11 cellular contexts compared by ENCODE assay signal in genomic region chr10:77602231-77602912, GRCh38. TPM values are rescaled to one million over a fixed set of nuclear protein-coding genes. Genes with fewer than 3 reads are reported as not detected.
DNase-seq lines count a peak whose midpoint lies in the region; ATAC-seq and TF ChIP-seq lines count a peak whose summit lies in the region.
"Had no signal": no experiment of that assay in that cellular context is flagged by ENCODE, and none has a peak within 500 bp of the region (broad histone marks: within the 10 kb centered on the region; RNA-seq: fewer than 3 reads in every experiment).

No MANE protein-coding gene starts in this region.

- no peaks in the 10 kb centered on the region for H3K27me3 ChIP-seq in Karpas-422 (ENCODE audit: low read length)
- no peaks in the 10 kb centered on the region for H3K27me3 ChIP-seq in neutrophil
- H3K27me3 ChIP-seq: body of pancreas had no signal

- H3K9me2 ChIP-seq in Karpas-422 (replicated peaks; ENCODE audit: insufficient read depth, low read length), result no peaks in the 10 kb centered on the region

- H3K4me2 ChIP-seq in Karpas-422 (ENCODE audit: low read depth, low read length, poor library complexity, severe bottlenecking), result peak overlapping the region; percentile 59

- no peaks in the 10 kb centered on the region for H4K20me1 ChIP-seq in Karpas-422 (ENCODE audit: insufficient read depth, low read depth, low read length)

- H3K36me3 ChIP-seq in Karpas-422 (ENCODE audit: insufficient read depth, low read length) (no peaks in the 10 kb centered on the region), neutrophil (no peaks in the 10 kb centered on the region)

- H3K27ac ChIP-seq in Karpas-422 (ENCODE audit: low read length), result peak overlapping the region; percentile 53; the same call in 1 of the 2 replicates
- peak overlapping the region; percentile 78 for H3K27ac ChIP-seq in neutrophil
- H3K27ac ChIP-seq: skin epidermis had no signal

- peak; percentile 26 for TF ChIP-seq CTCF in AG09319 (IDR thresholded peaks at IDR 0.05; ENCODE audit: low read depth, low read length)
- peak; percentile 29 for TF ChIP-seq CTCF in choroid plexus epithelial cell (conservative IDR thresholded peaks at IDR 0.05; ENCODE audit: low read depth, low read length)
- TF ChIP-seq CTCF in neutrophil (IDR thresholded peaks at IDR 0.05), result no peak

- H3K4me3 ChIP-seq in Karpas-422 (ENCODE audit: low read length) (peak overlapping the region; percentile 45; the same call in 1 of the 2 replicates), choroid plexus epithelial cell (ENCODE audit: low read depth, low read length) (no peak overlapping the region), neutrophil (ENCODE audit: low read depth in 1 of 2, low read length in 1 of 2) (peak overlapping the region; percentile 0 to 28)
- H3K4me3 ChIP-seq: body of pancreas, skin epidermis had no signal

- peak overlapping the region; percentile 55 for H3K9ac ChIP-seq in Karpas-422 (ENCODE audit: low read length)

- peak overlapping the region; percentile 9; the same call in 1 of the 2 replicates for H2AFZ ChIP-seq in Karpas-422 (ENCODE audit: low read length)

- no peaks in the 10 kb centered on the region for H3K9me3 ChIP-seq in Karpas-422 (ENCODE audit: low read length)
- no peaks in the 10 kb centered on the region for H3K9me3 ChIP-seq in neutrophil
- H3K9me3 ChIP-seq: body of pancreas had no signal

- DNase-seq in AG09319 (ENCODE audit: extremely low read depth, low read depth), result no peak
- peak; percentile 61 for DNase-seq in Karpas-422
- peak; percentile 20 for DNase-seq in choroid plexus epithelial cell (ENCODE audit: low read depth)
- DNase-seq in HUDEP-2 (lab: John Stamatoyannopoulos, UW; ENCODE audit: unreplicated experiment in 76 of 76), result no peak
- no peak for DNase-seq in left lobe of liver (ENCODE audit: low spot score)
- DNase-seq: GF-D8 had no signal

- H3K4me1 ChIP-seq in Karpas-422 (ENCODE audit: low read length) (peaks cover 46% of the 10 kb centered on the region), neutrophil (ENCODE audit: control insufficient read depth in 1 of 2, insufficient read depth in 1 of 2, low read depth in 1 of 2, low read length in 1 of 2) (peaks cover 34 to 44% of the 10 kb centered on the region in 2 experiments)

- no peak for ATAC-seq in HG03354 (IDR thresholded peaks at IDR 0.05; ENCODE audit: poor library complexity, severe bottlenecking, unreplicated experiment)
- no peak for ATAC-seq in left lobe of liver
- ATAC-seq in GM19455 (IDR thresholded peaks at IDR 0.05; ENCODE audit: unreplicated experiment), result no peak

- H3K79me2 ChIP-seq in Karpas-422 (ENCODE audit: low read length), result no peaks in the 10 kb centered on the region

RNA-seq across cellular contexts. Expression of gene KCNMA1, which starts 35.2 kb away (rescaled TPM):
- 13.2 and 31.3 TPM in 2 replicates for total RNA-seq in Karpas-422 (2014; rRNA removed; shearing (Covaris generic); ENCODE audit: low replicate concordance)
- 44.0 TPM for total RNA-seq in left lobe of liver

Comparison
In these comparisons a context has a peak if more than half of its experiments do, and no peak if none do; other contexts are left out.
1. DNase-seq: peak in Karpas-422 (single experiment) and choroid plexus epithelial cell (single experiment); none in AG09319 (single experiment), HUDEP-2 (0 of 76) and left lobe of liver (single experiment).